In the genomic region with DNA sequence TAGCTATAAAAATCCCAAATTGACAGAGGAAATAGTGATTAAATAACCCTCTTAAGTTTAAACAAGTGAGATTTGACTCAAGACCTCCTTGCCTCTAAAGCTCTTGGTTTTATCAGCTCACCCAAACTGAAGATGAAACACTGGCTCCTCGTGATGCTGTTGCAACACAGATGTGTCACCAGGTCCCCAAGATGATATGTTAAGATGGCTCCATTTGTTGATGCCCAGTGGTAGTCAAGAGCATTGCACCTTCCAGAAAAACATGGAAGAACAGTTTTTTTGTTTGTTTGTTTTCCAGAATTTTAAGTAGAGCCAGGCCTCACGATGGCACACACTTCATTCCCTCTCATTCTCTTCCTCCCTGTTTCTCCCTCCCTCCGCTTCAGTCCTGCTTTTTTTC, we compare ENCODE assay signal across 13 cellular contexts.
DNase-seq lines count a peak whose midpoint lies in the region; TF ChIP-seq lines count a peak whose summit lies in the region.
"Had no signal": no experiment of that assay in that cellular context is flagged by ENCODE, and none has a peak within 500 bp of the region (broad histone marks: within the 10 kb centered on the region; RNA-seq: fewer than 3 reads in every experiment).

No MANE protein-coding gene starts in this region.

- no peak for DNase-seq in BJ (ENCODE audit: low read depth)
- DNase-seq in HL-60 (ENCODE audit: low read depth in 1 of 2, low spot score in 1 of 2), result peak; percentile 35 to 41
- DNase-seq in RPMI7951 (ENCODE audit: low read depth), result peak; percentile 20
- peak; percentile 17 for DNase-seq in fibroblast of mammary gland (ENCODE audit: low read depth)
- no peak for DNase-seq in midbrain (lab: John Stamatoyannopoulos, UW)
- DNase-seq in stimulated activated naive CD4-positive, alpha-beta T cell (lab: John Stamatoyannopoulos, UW), result no peak
- DNase-seq in LoVo (ENCODE audit: low spot score), result no peak
- DNase-seq in GM13976 (ENCODE audit: low spot score), result no peak
- DNase-seq: activated gamma-delta T cell, heart left ventricle, left cardiac atrium, NCI-H2081 treated with DMSO at 0.1 percent for 48 hours, substantia nigra had no signal

- POLR2A ChIA-PET in BJ (lab: Charles Lee), result no interaction called here

- in situ Hi-C loops in GM13976 (cut with MboI; ENCODE audit: low sequenced_read_pairs, unreplicated experiment), result no loop called here

- CTCF ChIA-PET in BJ (lab: Yijun Ruan, JAX), result interaction anchor here (1.0 kb wide), 1 partner anchor 70 kb away, joined by 3 read pairs; no protein-coding TSS in a partner anchor

- peak; percentile 13; the same call in 1 of the 2 replicates for TF ChIP-seq CTCF in BJ (IDR thresholded peaks at IDR 0.05; ENCODE audit: insufficient read depth, low read depth, low read length)
- TF ChIP-seq CTCF in HL-60 (IDR thresholded peaks at IDR 0.05; ENCODE audit: insufficient read depth, low read length), result no peak
- peak; percentile 22 for TF ChIP-seq CTCF in fibroblast of mammary gland (conservative IDR thresholded peaks at IDR 0.05; ENCODE audit: control insufficient read depth, insufficient read depth, low read depth, low read length)
- TF ChIP-seq CTCF in GM13976 (IDR thresholded peaks at IDR 0.05; ENCODE audit: borderline replicate concordance, control extremely low read depth, extremely low read depth, insufficient read depth, missing control alignments), result no peak

- H3K4me3 ChIP-seq in BJ (ENCODE audit: low read depth, low read length), result no peak overlapping the region
- H3K4me3 ChIP-seq in HL-60 (replicated peaks; ENCODE audit: insufficient read depth, low read length), result no peak overlapping the region
- H3K4me3 ChIP-seq in fibroblast of mammary gland (ENCODE audit: control insufficient read depth, low read depth, low read length), result no peak overlapping the region
- H3K4me3 ChIP-seq: heart left ventricle had no signal

- H3K27me3 ChIP-seq in BJ (ENCODE audit: control insufficient read depth, insufficient read depth, low read length) (no peaks in the 10 kb centered on the region), HL-60 (ENCODE audit: insufficient read depth, poor library complexity, severe bottlenecking) (no peaks in the 10 kb centered on the region)
- H3K27me3 ChIP-seq: heart left ventricle had no signal

- no peaks in the 10 kb centered on the region for H3K36me3 ChIP-seq in BJ (ENCODE audit: control insufficient read depth, insufficient read depth, low read length)
- H3K36me3 ChIP-seq: heart left ventricle had no signal

- no peak overlapping the region for H3K27ac ChIP-seq in HL-60 (replicated peaks)
- H3K27ac ChIP-seq: heart left ventricle had no signal

Comparison
In these comparisons a context has a peak if more than half of its experiments do, and no peak if none do; other contexts are left out.
1. DNase-seq: peak in HL-60 (2 of 2), RPMI7951 (single experiment) and fibroblast of mammary gland (single experiment); none in BJ (single experiment), midbrain (single experiment), stimulated activated naive CD4-positive, alpha-beta T cell (0 of 6), LoVo (single experiment) and GM13976 (single experiment).
2. CTCF ChIP-seq: peak in BJ (single experiment) and fibroblast of mammary gland (single experiment); none in HL-60 (single experiment) and GM13976 (single experiment).